ENCODE assay signal across 12 cellular contexts in genomic region chr9:18861599-18862546, GRCh38.
DNase-seq lines count a peak whose midpoint lies in the region; ATAC-seq lines count a peak whose summit lies in the region.
"Had no signal": no experiment of that assay in that cellular context is flagged by ENCODE, and none has a peak within 500 bp of the region (broad histone marks: within the 10 kb centered on the region; RNA-seq: fewer than 3 reads in every experiment).

No MANE protein-coding gene starts in this region.

- H3K36me3 Mint-ChIP-seq in activated naive CD4-positive, alpha-beta T cell treated with anti-CD3 and anti-CD28 coated beads for 36 hours (ENCODE audit: low read depth), result no peaks in the 10 kb centered on the region
- no peaks in the 10 kb centered on the region for H3K36me3 Mint-ChIP-seq in activated T-cell treated with anti-CD3 and anti-CD28 coated beads, Interleukin-2, amount 50 U/mL, for 72 hours (ENCODE audit: insufficient read depth in 2 of 2)
- H3K36me3 Mint-ChIP-seq in activated T-helper 17 cell treated with anti-CD3 and anti-CD28 coated beads, Interleukin-2, amount 50 U/mL, for 72 hours (ENCODE audit: low read depth), result no peaks in the 10 kb centered on the region

- no peak overlapping the region for H3K9ac ChIP-seq in rectal smooth muscle tissue (ENCODE audit: low read length)
- H3K9ac ChIP-seq: parathyroid adenoma had no signal

- H3K27me3 Mint-ChIP-seq in activated naive CD4-positive, alpha-beta T cell treated with anti-CD3 and anti-CD28 coated beads for 36 hours (ENCODE audit: low read depth), result peaks cover 2% of the 10 kb centered on the region
- no peaks in the 10 kb centered on the region for H3K27me3 Mint-ChIP-seq in activated T-cell treated with anti-CD3 and anti-CD28 coated beads, Interleukin-2, amount 50 U/mL, for 72 hours (ENCODE audit: low read depth)
- peaks cover 22% of the 10 kb centered on the region for H3K27me3 Mint-ChIP-seq in activated T-helper 17 cell treated with anti-CD3 and anti-CD28 coated beads, Interleukin-2, amount 50 U/mL, for 72 hours

- WGBS in iPS DF 6.9 (ENCODE audit: insufficient coverage, insufficient read length), result no CpG with 5 or more reads among the region's 14 CpGs

- intact Hi-C loops in activated naive CD4-positive, alpha-beta T cell treated with anti-CD3 and anti-CD28 coated beads for 36 hours (cut with micrococcal nuclease), result no loop called here

- no peak overlapping the region for H3K27ac Mint-ChIP-seq in activated naive CD4-positive, alpha-beta T cell treated with anti-CD3 and anti-CD28 coated beads for 36 hours
- no peak overlapping the region for H3K27ac Mint-ChIP-seq in activated T-cell treated with anti-CD3 and anti-CD28 coated beads, Interleukin-2, amount 50 U/mL, for 72 hours
- no peak overlapping the region for H3K27ac Mint-ChIP-seq in activated T-helper 17 cell treated with anti-CD3 and anti-CD28 coated beads, Interleukin-2, amount 50 U/mL, for 72 hours
- H3K27ac Mint-ChIP-seq: B cell had no signal

- H3K4me1 ChIP-seq in iPS DF 6.9 (ENCODE audit: control insufficient read depth, insufficient read depth, low read length), result 0 out of 2 replicates have a peak, but pooled peaks cover 1% of the 10 kb centered on the region
- H3K4me1 ChIP-seq in rectal smooth muscle tissue (ENCODE audit: control insufficient read depth, insufficient read depth, low read length), result peaks cover 12% of the 10 kb centered on the region
- H3K4me1 ChIP-seq: parathyroid adenoma had no signal

- H3K27me3 ChIP-seq in iPS DF 6.9 (ENCODE audit: control insufficient read depth, insufficient read depth, low read length), result no peaks in the 10 kb centered on the region
- H3K27me3 ChIP-seq in rectal smooth muscle tissue (ENCODE audit: control insufficient read depth, insufficient read depth, low read length), result no peaks in the 10 kb centered on the region

- no peaks in the 10 kb centered on the region for H3K4me1 Mint-ChIP-seq in activated naive CD4-positive, alpha-beta T cell treated with anti-CD3 and anti-CD28 coated beads for 36 hours (ENCODE audit: low read depth)
- H3K4me1 Mint-ChIP-seq in activated T-cell treated with anti-CD3 and anti-CD28 coated beads, Interleukin-2, amount 50 U/mL, for 72 hours (ENCODE audit: low read depth), result no peaks in the 10 kb centered on the region
- H3K4me1 Mint-ChIP-seq in activated T-helper 17 cell treated with anti-CD3 and anti-CD28 coated beads, Interleukin-2, amount 50 U/mL, for 72 hours, result no peaks in the 10 kb centered on the region
- H3K4me1 Mint-ChIP-seq: B cell had no signal

- H3K9me3 Mint-ChIP-seq in activated naive CD4-positive, alpha-beta T cell treated with anti-CD3 and anti-CD28 coated beads for 36 hours, result no peaks in the 10 kb centered on the region
- no peaks in the 10 kb centered on the region for H3K9me3 Mint-ChIP-seq in activated T-cell treated with anti-CD3 and anti-CD28 coated beads, Interleukin-2, amount 50 U/mL, for 72 hours
- H3K9me3 Mint-ChIP-seq in activated T-helper 17 cell treated with anti-CD3 and anti-CD28 coated beads, Interleukin-2, amount 50 U/mL, for 72 hours, result no peaks in the 10 kb centered on the region

- no peaks in the 10 kb centered on the region for H3K9me3 ChIP-seq in iPS DF 6.9 (ENCODE audit: control insufficient read depth, insufficient read depth, low read length)

- H3K27ac ChIP-seq in iPS DF 6.9 (ENCODE audit: low read length) (no peak overlapping the region), rectal smooth muscle tissue (ENCODE audit: low read depth, low read length) (peak overlapping the region; percentile 40)
- H3K27ac ChIP-seq: parathyroid adenoma had no signal

- no peak overlapping the region for H3K4me3 ChIP-seq in iPS DF 6.9 (ENCODE audit: low read length)
- H3K4me3 ChIP-seq in rectal smooth muscle tissue (ENCODE audit: low read length), result peak overlapping the region; percentile 19

- DNase-seq in AG20443 (ENCODE audit: low spot score), result peak; percentile 67
- DNase-seq in ecto neural progenitor cell (ENCODE audit: low spot score), result peak; percentile 51
- DNase-seq in iPS DF 6.9 (ENCODE audit: low read depth, low spot score), result peak; percentile 7
- no peak for DNase-seq in activated naive CD4-positive, alpha-beta T cell treated with anti-CD3 and anti-CD28 coated beads for 36 hours
- no peak for DNase-seq in activated T-cell treated with anti-CD3 and anti-CD28 coated beads, Interleukin-2, amount 50 U/mL, for 72 hours
- no peak for DNase-seq in NCI-H187 treated with DMSO at 0.1 percent for 48 hours (lab: John Stamatoyannopoulos, UW)
- DNase-seq: activated T-cell treated with anti-CD3 and anti-CD28 coated beads for 4 hours, RPMI8226 had no signal

- no peak for ATAC-seq in activated T-cell treated with anti-CD3 and anti-CD28 coated beads, Interleukin-2, amount 50 U/mL, for 72 hours (replicated peaks in 1 of 2)
- ATAC-seq in activated T-helper 17 cell treated with anti-CD3 and anti-CD28 coated beads, Interleukin-2, amount 50 U/mL, for 72 hours (replicated peaks), result no peak

- H3K36me3 ChIP-seq in iPS DF 6.9 (ENCODE audit: control insufficient read depth, insufficient read depth, low read length), result no peaks in the 10 kb centered on the region
- H3K36me3 ChIP-seq in rectal smooth muscle tissue (ENCODE audit: control insufficient read depth, insufficient read depth, low read length), result no peaks in the 10 kb centered on the region

- H3K4me3 Mint-ChIP-seq in activated naive CD4-positive, alpha-beta T cell treated with anti-CD3 and anti-CD28 coated beads for 36 hours, result no peak overlapping the region
- no peak overlapping the region for H3K4me3 Mint-ChIP-seq in activated T-cell treated with anti-CD3 and anti-CD28 coated beads, Interleukin-2, amount 50 U/mL, for 72 hours
- H3K4me3 Mint-ChIP-seq in activated T-helper 17 cell treated with anti-CD3 and anti-CD28 coated beads, Interleukin-2, amount 50 U/mL, for 72 hours, result no peak overlapping the region
- H3K4me3 Mint-ChIP-seq: B cell had no signal

- CTCF ChIA-PET in activated naive CD4-positive, alpha-beta T cell treated with anti-CD3 and anti-CD28 coated beads for 36 hours (lab: Charles Lee), result no interaction called here

Comparison
In these comparisons a context has a peak if more than half of its experiments do, and no peak if none do; other contexts are left out.
1. DNase-seq: peak in AG20443 (single experiment), ecto neural progenitor cell (single experiment) and iPS DF 6.9 (single experiment); none in activated naive CD4-positive, alpha-beta T cell treated with anti-CD3 and anti-CD28 coated beads for 36 hours (single experiment), activated T-cell treated with anti-CD3 and anti-CD28 coated beads, Interleukin-2, amount 50 U/mL, for 72 hours (0 of 2) and NCI-H187 treated with DMSO at 0.1 percent for 48 hours (single experiment).